20 cellular contexts compared by ENCODE assay signal in the genomic region with DNA sequence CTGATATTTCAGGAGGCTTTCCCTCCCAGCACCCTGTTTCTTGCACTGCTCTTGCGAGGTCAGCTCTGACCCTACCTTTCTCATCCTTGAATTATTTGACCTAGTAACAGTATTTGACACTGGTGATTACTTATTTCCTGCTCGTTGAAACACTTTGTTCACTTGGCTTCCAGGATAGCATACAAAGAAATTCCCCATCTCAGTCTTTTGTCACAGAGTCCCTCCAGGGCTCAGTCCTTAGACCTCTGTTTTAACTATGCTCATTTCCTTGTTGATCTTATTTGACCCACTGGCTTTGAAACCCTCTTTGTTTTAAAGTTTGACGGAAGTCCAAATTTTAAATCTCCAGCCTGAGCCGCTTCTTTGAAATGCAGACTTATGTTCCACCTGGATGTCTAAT. TPM values are rescaled to one million over a fixed set of nuclear protein-coding genes. Genes with fewer than 3 reads are reported as not detected.
A peak's percentile ranks its signal among the peaks of the same experiment; 100 is the strongest.
DNase-seq lines count a peak whose midpoint lies in the region; ATAC-seq, FAIRE-seq and TF ChIP-seq lines count a peak whose summit lies in the region.
"Had no signal": no experiment of that assay in that cellular context is flagged by ENCODE, and none has a peak within 500 bp of the region (broad histone marks: within the 10 kb centered on the region; RNA-seq: fewer than 3 reads in every experiment).

No MANE protein-coding gene starts in this region.

- H3K79me2 ChIP-seq in mammary epithelial cell (ENCODE audit: insufficient read depth, low read length), result peaks cover 81% of the 10 kb centered on the region

- WGBS in mammary epithelial cell (ENCODE audit: low coverage, missing lambda C conversion rate), result 35% methylated on average over 4 of the region's 4 CpGs
- 15 to 34% (median 27%) methylated on average over 4 of the region's 4 CpGs for WGBS in small intestine, 3 donors

- DNase-seq in mammary epithelial cell, result no peak
- no peak for DNase-seq in left lung
- DNase-seq in small intestine, result peak; percentile 36
- DNase-seq in DMS53 (lab: John Stamatoyannopoulos, UW), result no peak
- DNase-seq in activated CD8-positive, alpha-beta memory T cell treated with anti-CD3 and anti-CD28 coated beads, Interleukin-2, amount 50 U/mL, for 4 hours, result no peak
- no peak for DNase-seq in activated CD8-positive, alpha-beta T cell treated with anti-CD3 and anti-CD28 coated beads, Interleukin-2, amount 10 ng/mL, durations not matched to agents 7 days and 5 days
- no peak for DNase-seq in RPMI8226
- DNase-seq: activated CD4-positive, CD25-positive, alpha-beta regulatory T cell; activated CD8-positive, alpha-beta memory T cell treated with anti-CD3 and anti-CD28 coated beads, Interleukin-2, amount 10 ng/mL, durations not matched to agents 7 days and 5 days; activated effector memory CD4-positive, alpha-beta T cell treated with Interleukin-2 at 50 U/mL for 16 hours; foreskin fibroblast; MV-4-11; NCI-H2029 treated with DMSO at 0.1 percent for 48 hours; NCI-H510A treated with DMSO at 0.1 percent for 48 hours; right lobe of liver; stimulated activated CD4-positive, alpha-beta T cell treated with anti-CD3 and anti-CD28 coated beads, Interleukin-2, amount 100 ng/mL, for 24 hours; T-helper 2 cell had no signal

- POLR2A ChIA-PET in activated CD8-positive, alpha-beta T cell treated with anti-CD3 and anti-CD28 coated beads, Interleukin-2, amount 10 ng/mL, durations not matched to agents 7 days and 5 days (lab: Charles Lee), result no interaction called here

- peak; percentile 41 for ATAC-seq in left lung
- no peak for ATAC-seq in activated CD8-positive, alpha-beta T cell treated with anti-CD3 and anti-CD28 coated beads, Interleukin-2, amount 10 ng/mL, durations not matched to agents 7 days and 5 days
- ATAC-seq: activated CD8-positive, alpha-beta memory T cell treated with anti-CD3 and anti-CD28 coated beads, Interleukin-2, amount 10 ng/mL, durations not matched to agents 7 days and 5 days had no signal

- H3K9ac ChIP-seq in HUES48 (ENCODE audit: low read depth, low read length) (no peak overlapping the region), mammary epithelial cell (ENCODE audit: insufficient read depth, low read length) (no peak overlapping the region)

- no peaks in the 10 kb centered on the region for H3K4me1 Mint-ChIP-seq in activated CD8-positive, alpha-beta T cell treated with anti-CD3 and anti-CD28 coated beads, Interleukin-2, amount 10 ng/mL, durations not matched to agents 7 days and 5 days (ENCODE audit: low read depth)

- no peaks in the 10 kb centered on the region for H4K20me1 ChIP-seq in mammary epithelial cell (ENCODE audit: insufficient read depth, low read length)

- H3K36me3 ChIP-seq in HUES48 (ENCODE audit: control insufficient read depth, insufficient read depth, low read length) (no peaks in the 10 kb centered on the region), mammary epithelial cell (ENCODE audit: insufficient read depth, low read length) (no peaks in the 10 kb centered on the region), left lung (no peaks in the 10 kb centered on the region), small intestine (ENCODE audit: control insufficient read depth in 2 of 2, insufficient read depth in 2 of 2, low read length in 2 of 2) (no peaks in the 10 kb centered on the region)
- H3K36me3 ChIP-seq: right lobe of liver, suprapubic skin had no signal

- H3K27me3 Mint-ChIP-seq in activated CD8-positive, alpha-beta T cell treated with anti-CD3 and anti-CD28 coated beads, Interleukin-2, amount 10 ng/mL, durations not matched to agents 7 days and 5 days (ENCODE audit: low read depth), result no peaks in the 10 kb centered on the region
- H3K27me3 Mint-ChIP-seq: activated CD8-positive, alpha-beta memory T cell treated with anti-CD3 and anti-CD28 coated beads, Interleukin-2, amount 10 ng/mL, durations not matched to agents 7 days and 5 days had no signal

- H3K4me1 ChIP-seq in HUES48 (ENCODE audit: control insufficient read depth, insufficient read depth, low read length), result peaks cover 44% of the 10 kb centered on the region
- H3K4me1 ChIP-seq in mammary epithelial cell (ENCODE audit: insufficient read depth, low read length), result peaks cover 8% of the 10 kb centered on the region
- no peaks in the 10 kb centered on the region for H3K4me1 ChIP-seq in left lung
- H3K4me1 ChIP-seq in small intestine (ENCODE audit: control insufficient read depth in 2 of 2, insufficient read depth in 1 of 2, low read depth in 1 of 2, low read length in 1 of 2), result peaks cover 2 to 13% of the 10 kb centered on the region in 2 donors
- H3K4me1 ChIP-seq: right lobe of liver had no signal

- peak overlapping the region; percentile 1 for H3K27ac ChIP-seq in HUES48 (ENCODE audit: low read depth, low read length)
- H3K27ac ChIP-seq in mammary epithelial cell (ENCODE audit: insufficient read depth, low read depth, low read length), result no peak overlapping the region
- no peak overlapping the region for H3K27ac ChIP-seq in left lung
- peak overlapping the region in 1 of 2 donors; percentile 57 for H3K27ac ChIP-seq in small intestine (ENCODE audit: low read depth in 1 of 2, low read length in 1 of 2)
- H3K27ac ChIP-seq: right lobe of liver, suprapubic skin had no signal

- H3K27ac Mint-ChIP-seq in activated CD8-positive, alpha-beta T cell treated with anti-CD3 and anti-CD28 coated beads, Interleukin-2, amount 10 ng/mL, durations not matched to agents 7 days and 5 days, result no peak overlapping the region
- H3K27ac Mint-ChIP-seq: activated CD8-positive, alpha-beta memory T cell treated with anti-CD3 and anti-CD28 coated beads, Interleukin-2, amount 10 ng/mL, durations not matched to agents 7 days and 5 days; mesothelial cell of epicardium had no signal

- H3K9me3 ChIP-seq in HUES48 (ENCODE audit: control insufficient read depth, insufficient read depth, low read length) (no peaks in the 10 kb centered on the region), mammary epithelial cell (replicated peaks; ENCODE audit: insufficient read depth, low read length) (no peaks in the 10 kb centered on the region), left lung (no peaks in the 10 kb centered on the region), small intestine (ENCODE audit: control insufficient read depth, low read depth) (no peaks in the 10 kb centered on the region)
- H3K9me3 ChIP-seq: right lobe of liver, suprapubic skin had no signal

- H2AFZ ChIP-seq in mammary epithelial cell (ENCODE audit: low read depth, low read length), result peak overlapping the region; percentile 10

- no peak overlapping the region for H3K4me3 Mint-ChIP-seq in activated CD8-positive, alpha-beta T cell treated with anti-CD3 and anti-CD28 coated beads, Interleukin-2, amount 10 ng/mL, durations not matched to agents 7 days and 5 days
- H3K4me3 Mint-ChIP-seq: activated CD8-positive, alpha-beta memory T cell treated with anti-CD3 and anti-CD28 coated beads, Interleukin-2, amount 10 ng/mL, durations not matched to agents 7 days and 5 days; mesothelial cell of epicardium had no signal

- no TSS peak for BruUV-seq in mammary epithelial cell (replicated peaks; lab: Mats Ljungman, UMichigan)

- intact Hi-C loops in mammary epithelial cell (cut with micrococcal nuclease), result no loop called here
- intact Hi-C loops in left lung (cut with DNase I), result no loop called here

- in situ Hi-C loops in mammary epithelial cell (cut with MboI; ENCODE audit: low sequenced_read_pairs in 2 of 2), result no loop called here

- no peak for FAIRE-seq in small intestine (lab: Jason Lieb, UNC)

- H3K4me2 ChIP-seq in mammary epithelial cell (ENCODE audit: insufficient read depth, low read depth, low read length), result peak overlapping the region; percentile 26

- H3K4me3 ChIP-seq in HUES48 (ENCODE audit: low read depth, low read length) (no peak overlapping the region), mammary epithelial cell (replicated peaks in 1 of 3; ENCODE audit: insufficient read depth in 1 of 3, low read depth in 2 of 3, low read length in 3 of 3) (no peak overlapping the region), left lung (no peak overlapping the region), small intestine (ENCODE audit: low read depth in 1 of 2, low read length in 2 of 2) (no peak overlapping the region)
- H3K4me3 ChIP-seq: right lobe of liver, suprapubic skin had no signal

- CTCF ChIA-PET in mammary epithelial cell (lab: Charles Lee; ENCODE audit: low non-redundant PET), result no interaction called here
- CTCF ChIA-PET in activated CD8-positive, alpha-beta T cell treated with anti-CD3 and anti-CD28 coated beads, Interleukin-2, amount 10 ng/mL, durations not matched to agents 7 days and 5 days (lab: Charles Lee), result no interaction called here

- no peaks in the 10 kb centered on the region for H3K27me3 ChIP-seq in HUES48 (ENCODE audit: control insufficient read depth, insufficient read depth, low read length)
- no peaks in the 10 kb centered on the region for H3K27me3 ChIP-seq in mammary epithelial cell (ENCODE audit: insufficient read depth, low read length)
- H3K27me3 ChIP-seq in left lung, result no peaks in the 10 kb centered on the region
- no peaks in the 10 kb centered on the region for H3K27me3 ChIP-seq in small intestine (ENCODE audit: control insufficient read depth in 2 of 2, insufficient read depth in 2 of 2, low read length in 2 of 2)
- H3K27me3 ChIP-seq: right lobe of liver, suprapubic skin had no signal

- H3K36me3 Mint-ChIP-seq in activated CD8-positive, alpha-beta T cell treated with anti-CD3 and anti-CD28 coated beads, Interleukin-2, amount 10 ng/mL, durations not matched to agents 7 days and 5 days (ENCODE audit: low read depth), result peaks cover 4% of the 10 kb centered on the region

- TF ChIP-seq CTCF in mammary epithelial cell (conservative IDR thresholded peaks at IDR 0.05 in 1 of 2, IDR thresholded peaks at IDR 0.05 in 1 of 2; ENCODE audit: extremely low read depth in 1 of 2, insufficient read depth in 1 of 2, low read depth in 1 of 2, low read length in 2 of 2) (no peak), left lung (IDR thresholded peaks at IDR 0.05) (no peak)

- dilution Hi-C loops in mammary epithelial cell (cut with HindIII; ENCODE audit: low sequenced_read_pairs), result no loop called here

- H3K9me3 Mint-ChIP-seq in activated CD8-positive, alpha-beta T cell treated with anti-CD3 and anti-CD28 coated beads, Interleukin-2, amount 10 ng/mL, durations not matched to agents 7 days and 5 days (ENCODE audit: insufficient read depth), result peaks cover 11% of the 10 kb centered on the region

RNA-seq across cellular contexts. Expression of gene BMPR1A, which starts 29.9 kb away (rescaled TPM):
- 10 to 100 TPM; 29.8 to 58.0 TPM for total RNA-seq in mammary epithelial cell
- polyA plus RNA-seq in mammary epithelial cell, result 19.1 TPM
- polyA minus RNA-seq in mammary epithelial cell, result 16.7 TPM
- 10 to 100 TPM; 33.4 to 47.9 TPM for total RNA-seq in left lung
- polyA plus RNA-seq in small intestine, result 10 to 100 TPM in 1 of 3 donors, 1 to 10 TPM in 2; 3.4 to 13.7 (median 5.9) TPM
- total RNA-seq in activated CD8-positive, alpha-beta T cell treated with anti-CD3 and anti-CD28 coated beads, Interleukin-2, amount 10 ng/mL, durations not matched to agents 7 days and 5 days, result 1 to 10 TPM; 8.0 to 9.8 TPM
